ENCODE assay signal across 23 cellular contexts in genomic region chr17:27343294-27343693, GRCh38. TPM values are rescaled to one million over a fixed set of nuclear protein-coding genes. Genes with fewer than 3 reads are reported as not detected.
DNase-seq lines count a peak whose midpoint lies in the region; ATAC-seq, FAIRE-seq and TF ChIP-seq lines count a peak whose summit lies in the region.
"Had no signal": no experiment of that assay in that cellular context is flagged by ENCODE, and none has a peak within 500 bp of the region (broad histone marks: within the 10 kb centered on the region; RNA-seq: fewer than 3 reads in every experiment).

No MANE protein-coding gene starts in this region.

- H4K8ac ChIP-seq in H1 (ENCODE audit: extremely low read depth, insufficient read depth, low read length): no peak overlapping the region
- H4K8ac ChIP-seq in neuronal stem cell (ENCODE audit: low read depth, low read length): no peak overlapping the region

- H2BK5ac ChIP-seq in H1 (ENCODE audit: low read depth, low read length): no peak overlapping the region; the same call in 1 of the 2 replicates
- no peak overlapping the region for H2BK5ac ChIP-seq in neuronal stem cell (ENCODE audit: low read length)

- no peak overlapping the region for H3K14ac ChIP-seq in H1 (ENCODE audit: insufficient read length)
- H3K14ac ChIP-seq in neuronal stem cell (ENCODE audit: low read length): no peak overlapping the region

- H3K9me2 ChIP-seq in OCI-LY1 (ENCODE audit: low read depth, low read length): no peaks in the 10 kb centered on the region

- BruUV-seq in A673 (replicated peaks; lab: Mats Ljungman, UMichigan): no TSS peak

- DNase-seq in A673 (ENCODE audit: low spot score) (peak; percentile 77), H1 (ENCODE audit: low read depth in 1 of 2, low spot score in 2 of 2) (no peak), neuronal stem cell (ENCODE audit: low spot score) (no peak), germinal center (ENCODE audit: low spot score) (no peak), GDM1 (lab: John Stamatoyannopoulos, UW) (no peak), cortex of kidney (lab: John Stamatoyannopoulos, UW) (no peak)
- DNase-seq in activated T-cell treated with anti-CD3 and anti-CD28 coated beads, Interleukin-2, amount 50 U/mL, for 72 hours: no peak
- DNase-seq: 8988T, AML-193, GF-D8, MG63, NCI-H1417 treated with DMSO at 0.1 percent for 48 hours, NCI-H187 treated with DMSO at 0.1 percent for 48 hours, NCI-H2107, NCI-H524 treated with DMSO at 0.1 percent for 48 hours, NCI-H82, Peyer's patch, SJCRH30 had no signal

- H4K20me1 ChIP-seq in OCI-LY1 (ENCODE audit: insufficient read depth, low read length): no peaks in the 10 kb centered on the region
- no peaks in the 10 kb centered on the region for H4K20me1 ChIP-seq in H1 (replicated peaks in 1 of 2; ENCODE audit: control insufficient read depth in 1 of 2, insufficient read depth in 2 of 2, low read length in 2 of 2)

- peak overlapping the region; percentile 19; the same call in 1 of the 2 replicates for H2BK15ac ChIP-seq in H1 (ENCODE audit: low read length)
- no peak overlapping the region for H2BK15ac ChIP-seq in neuronal stem cell (ENCODE audit: low read length)

- peaks cover 14% of the 10 kb centered on the region for H3K4me1 Mint-ChIP-seq in activated T-cell treated with anti-CD3 and anti-CD28 coated beads, Interleukin-2, amount 50 U/mL, for 72 hours (ENCODE audit: low read depth)

- peak overlapping the region; percentile 35 for H3K27ac ChIP-seq in A673 (ENCODE audit: low read depth, low read length, poor library complexity, severe bottlenecking)
- H3K27ac ChIP-seq in OCI-LY1 (ENCODE audit: low read depth, low read length, poor library complexity, severe bottlenecking): peak overlapping the region; percentile 96
- no peak overlapping the region for H3K27ac ChIP-seq in H1 (ENCODE audit: low read depth, low read length)
- H3K27ac ChIP-seq in neuronal stem cell (replicated peaks; ENCODE audit: low read length): no peak overlapping the region
- H3K27ac ChIP-seq: HL-60, SJCRH30 had no signal

- no peaks in the 10 kb centered on the region; the same call in 1 of the 2 replicates for H3K79me1 ChIP-seq in H1 (ENCODE audit: low read depth, low read length)
- H3K79me1 ChIP-seq in neuronal stem cell (ENCODE audit: low read depth, low read length): no peaks in the 10 kb centered on the region

- no peaks in the 10 kb centered on the region for H3K79me2 ChIP-seq in OCI-LY1 (ENCODE audit: insufficient read depth, low read length)
- H3K79me2 ChIP-seq in H1 (ENCODE audit: control insufficient read depth in 1 of 2, insufficient read depth in 2 of 2, low read length in 2 of 2): no peaks in the 10 kb centered on the region

- 85% methylated on average over 3 of the region's 3 CpGs; no CpG with 5 or more reads in 1 of the 2 experiments for WGBS in H1 (ENCODE audit: extremely low coverage in 1 of 2, insufficient coverage in 1 of 2, insufficient read length in 1 of 2, insufficient replicate concordance in 2 of 2, low coverage in 1 of 2, low lambda C conversion rate in 2 of 2, missing lambda C conversion rate in 1 of 2), 2 experiments
- WGBS in neuronal stem cell (ENCODE audit: extremely low coverage in 2 of 2, insufficient read length in 2 of 2, insufficient replicate concordance in 1 of 2), 2 donors: no CpG with 5 or more reads among the region's 3 CpGs

- no peak overlapping the region for H3K4me2 ChIP-seq in OCI-LY1 (ENCODE audit: low read length)
- no peak overlapping the region; a peak in 1 of 4 replicates for H3K4me2 ChIP-seq in H1 (ENCODE audit: insufficient read depth in 1 of 2, low read depth in 2 of 2, low read length in 2 of 2)
- H3K4me2 ChIP-seq in neuronal stem cell (ENCODE audit: insufficient read depth, low read length, poor library complexity, severe bottlenecking): no peak overlapping the region

- ATAC-seq in activated T-cell treated with anti-CD3 and anti-CD28 coated beads, Interleukin-2, amount 50 U/mL, for 72 hours (replicated peaks in 1 of 2): no peak
- ATAC-seq: HepG2, K562 had no signal

- no peak overlapping the region for H2AK5ac ChIP-seq in H1 (ENCODE audit: low read depth, low read length)
- H2AK5ac ChIP-seq in neuronal stem cell (ENCODE audit: low read depth, low read length): peak overlapping the region; percentile 30

- 0 out of 2 replicates have a peak, but pooled peaks cover 3% of the 10 kb centered on the region for H3K23me2 ChIP-seq in H1 (ENCODE audit: low read depth, low read length)

- no peak overlapping the region for H3K4me3 Mint-ChIP-seq in activated T-cell treated with anti-CD3 and anti-CD28 coated beads, Interleukin-2, amount 50 U/mL, for 72 hours
- H3K4me3 Mint-ChIP-seq: CD14-positive monocyte had no signal

- CTCF ChIA-PET in A673 (lab: Charles Lee): interaction anchor here (0.9 kb wide), 1 partner anchor 11 kb away, joined by 3 read pairs; no protein-coding TSS in a partner anchor
- CTCF ChIA-PET in H1 (lab: Charles Lee; ENCODE audit: partially characterized antibody): interaction anchor here (0.8 to 3.3 kb wide), 5 partner anchors 11 to 189 kb away, joined by 3 to 17 read pairs (median 6); no protein-coding TSS in a partner anchor

- H2BK12ac ChIP-seq in H1 (ENCODE audit: low read depth, low read length) (no peak overlapping the region; the same call in 1 of the 2 replicates), neuronal stem cell (ENCODE audit: low read length) (no peak overlapping the region)

- no peak overlapping the region for H2BK20ac ChIP-seq in H1 (ENCODE audit: low read length)

- H2BK120ac ChIP-seq in H1 (replicated peaks; ENCODE audit: low read depth, low read length): no peak overlapping the region
- no peak overlapping the region for H2BK120ac ChIP-seq in neuronal stem cell (ENCODE audit: low read depth, low read length)

- TF ChIP-seq CTCF in A673 (conservative IDR thresholded peaks at IDR 0.05; ENCODE audit: low read depth, low read length): no peak
- no peak for TF ChIP-seq CTCF in OCI-LY1 (IDR thresholded peaks at IDR 0.05; ENCODE audit: low read length)
- TF ChIP-seq CTCF in H1 (IDR thresholded peaks at IDR 0.05; ENCODE audit: control extremely low read depth in 1 of 3, insufficient read depth in 1 of 3, low read depth in 1 of 3, low read length in 3 of 3): no peak

- H3K56ac ChIP-seq in H1 (replicated peaks; ENCODE audit: insufficient read length, low read depth, low read length): no peak overlapping the region

- no peaks in the 10 kb centered on the region for H3K27me3 ChIP-seq in A673 (replicated peaks; ENCODE audit: insufficient read depth, low read depth, low read length, poor library complexity)
- H3K27me3 ChIP-seq in OCI-LY1 (ENCODE audit: insufficient read depth, low read length): no peaks in the 10 kb centered on the region
- H3K27me3 ChIP-seq in H1 (replicated peaks in 1 of 4; ENCODE audit: control insufficient read depth in 3 of 4, extremely low read depth in 1 of 4, insufficient read depth in 3 of 4, low read length in 3 of 4): no peaks in the 10 kb centered on the region
- no peaks in the 10 kb centered on the region for H3K27me3 ChIP-seq in neuronal stem cell (ENCODE audit: control insufficient read depth in 3 of 3, insufficient read depth in 3 of 3, low read depth in 1 of 3, low read length in 3 of 3)
- H3K27me3 ChIP-seq: MG63, Peyer's patch, SJCRH30 had no signal

- H3K23ac ChIP-seq in H1 (ENCODE audit: insufficient read length): no peak overlapping the region
- H3K23ac ChIP-seq in neuronal stem cell (ENCODE audit: low read depth, low read length, poor library complexity): peak overlapping the region; percentile 34

- H3K18ac ChIP-seq in H1 (ENCODE audit: extremely low read depth, low read length) (peak overlapping the region; percentile 22; the same call in 1 of the 2 replicates), neuronal stem cell (ENCODE audit: low read length) (peak overlapping the region; percentile 7)

- no peaks in the 10 kb centered on the region for H3K9me3 Mint-ChIP-seq in activated T-cell treated with anti-CD3 and anti-CD28 coated beads, Interleukin-2, amount 50 U/mL, for 72 hours
- H3K9me3 Mint-ChIP-seq: CD14-positive monocyte had no signal

- H3K4me1 ChIP-seq in A673 (ENCODE audit: insufficient read depth, low read length, poor library complexity, severe bottlenecking): peaks cover 31% of the 10 kb centered on the region
- peaks cover 97% of the 10 kb centered on the region for H3K4me1 ChIP-seq in OCI-LY1 (ENCODE audit: insufficient read depth, low read length, severe bottlenecking)
- H3K4me1 ChIP-seq in H1 (replicated peaks in 1 of 4; ENCODE audit: control insufficient read depth in 3 of 4, insufficient read depth in 4 of 4, low read length in 3 of 4): peaks cover 8 to 27% (median 15%) of the 10 kb centered on the region in 4 experiments
- H3K4me1 ChIP-seq in neuronal stem cell (ENCODE audit: control insufficient read depth in 2 of 2, insufficient read depth in 1 of 2, low read depth in 1 of 2, low read length in 2 of 2): peaks cover 5 to 9% of the 10 kb centered on the region in 2 donors
- H3K4me1 ChIP-seq: Peyer's patch, SJCRH30 had no signal

- H3K36me3 ChIP-seq in A673 (ENCODE audit: insufficient read depth, low read length, poor library complexity, severe bottlenecking) (no peaks in the 10 kb centered on the region), OCI-LY1 (ENCODE audit: insufficient read depth, low read length) (no peaks in the 10 kb centered on the region), H1 (ENCODE audit: control insufficient read depth in 2 of 4, insufficient read depth in 4 of 4, low read length in 3 of 4) (no peaks in the 10 kb centered on the region), neuronal stem cell (replicated peaks in 1 of 2; ENCODE audit: control insufficient read depth in 2 of 2, insufficient read depth in 2 of 2, low read length in 2 of 2) (no peaks in the 10 kb centered on the region)
- H3K36me3 ChIP-seq: MG63, Peyer's patch, SJCRH30 had no signal

- no peak for TF ChIP-seq EP300 in H1 (IDR thresholded peaks at IDR 0.05; ENCODE audit: borderline replicate concordance in 1 of 2, low read depth in 2 of 2, low read length in 2 of 2)

- H3K9ac ChIP-seq in OCI-LY1 (ENCODE audit: low read length): no peak overlapping the region
- no peak overlapping the region; a peak in 1 of 7 replicates for H3K9ac ChIP-seq in H1 (replicated peaks in 1 of 4; ENCODE audit: extremely low read depth in 1 of 4, low read depth in 3 of 4, low read length in 3 of 4)
- H3K9ac ChIP-seq in neuronal stem cell (ENCODE audit: low read depth, low read length, poor library complexity): no peak overlapping the region

- H3K9me3 ChIP-seq in A673 (ENCODE audit: low read depth, low read length, poor library complexity, severe bottlenecking): no peaks in the 10 kb centered on the region
- no peaks in the 10 kb centered on the region for H3K9me3 ChIP-seq in OCI-LY1 (ENCODE audit: low read length)
- H3K9me3 ChIP-seq in H1 (ENCODE audit: insufficient read depth in 2 of 2, low read depth in 1 of 2, low read length in 1 of 2): no peaks in the 10 kb centered on the region
- peaks cover 0 to 4% of the 10 kb centered on the region in 2 donors for H3K9me3 ChIP-seq in neuronal stem cell (replicated peaks in 1 of 2; ENCODE audit: control insufficient read depth in 2 of 2, insufficient read depth in 1 of 2, low read depth in 1 of 2, low read length in 2 of 2)
- H3K9me3 ChIP-seq: Peyer's patch, SJCRH30 had no signal

- peaks cover 15% of the 10 kb centered on the region for H3K27me3 Mint-ChIP-seq in activated T-cell treated with anti-CD3 and anti-CD28 coated beads, Interleukin-2, amount 50 U/mL, for 72 hours (ENCODE audit: low read depth)

- no peaks in the 10 kb centered on the region for H3K36me3 Mint-ChIP-seq in activated T-cell treated with anti-CD3 and anti-CD28 coated beads, Interleukin-2, amount 50 U/mL, for 72 hours (ENCODE audit: insufficient read depth in 2 of 2)

- no peak overlapping the region for H3K4me3 ChIP-seq in A673 (ENCODE audit: low read depth, low read length, poor library complexity, severe bottlenecking)
- no peak overlapping the region for H3K4me3 ChIP-seq in OCI-LY1 (ENCODE audit: low read depth, low read length, poor library complexity, severe bottlenecking)
- no peak overlapping the region for H3K4me3 ChIP-seq in H1 (ENCODE audit: extremely low read depth in 1 of 4, insufficient read depth in 2 of 4, low read depth in 3 of 4, low read length in 4 of 4)
- no peak overlapping the region for H3K4me3 ChIP-seq in neuronal stem cell (ENCODE audit: low read length in 2 of 2)
- H3K4me3 ChIP-seq: K562, MG63, Peyer's patch, SJCRH30 had no signal

- H4K5ac ChIP-seq in H1 (ENCODE audit: insufficient read length, low read depth, low read length): no peak overlapping the region

- FAIRE-seq in H1 (lab: Jason Lieb, UNC): no peak
- FAIRE-seq: HepG2, K562 had no signal

- H3F3A ChIP-seq in OCI-LY1 (ENCODE audit: insufficient read depth, low read length): peaks cover 8% of the 10 kb centered on the region

- no peak for TF ChIP-seq POLR2A in H1 (IDR thresholded peaks at IDR 0.05; ENCODE audit: control extremely low read depth in 1 of 2, low read depth in 2 of 2, low read length in 2 of 2)

- peak overlapping the region; percentile 40 for H4K91ac ChIP-seq in H1 (replicated peaks; ENCODE audit: insufficient read length, low read length)
- no peak overlapping the region for H4K91ac ChIP-seq in neuronal stem cell (ENCODE audit: low read depth, low read length, poor library complexity)

- no peak overlapping the region for H3K4ac ChIP-seq in H1 (replicated peaks; ENCODE audit: insufficient read length, low read depth, low read length)
- H3K4ac ChIP-seq in neuronal stem cell (ENCODE audit: low read length): no peak overlapping the region

- no peak overlapping the region for H3K27ac Mint-ChIP-seq in activated T-cell treated with anti-CD3 and anti-CD28 coated beads, Interleukin-2, amount 50 U/mL, for 72 hours

- intact Hi-C loops in A673 (cut with micrococcal nuclease; ENCODE audit: unreplicated experiment): loop anchor here (5.0 kb wide), 1 partner anchor 264 kb away; no protein-coding TSS in a partner anchor

- POLR2A ChIA-PET in A673 (lab: Charles Lee; ENCODE audit: low non-redundant PET) (no interaction called here), H1 (lab: Charles Lee; ENCODE audit: partially characterized antibody) (interaction anchor here (2.2 to 7.8 kb wide), 3 partner anchors 10 to 50 kb away, joined by 6 to 63 read pairs (median 6); partner anchors contain the start of gene WSB1)

- no peak for TF ChIP-seq RAD21 in H1 (IDR thresholded peaks at IDR 0.05 in 1 of 2, conservative IDR thresholded peaks at IDR 0.05 in 1 of 2; ENCODE audit: low read depth in 2 of 2, low read length in 2 of 2)

- no peak overlapping the region for H2AFZ ChIP-seq in OCI-LY1 (ENCODE audit: low read length)
- H2AFZ ChIP-seq in H1 (ENCODE audit: low read length): no peak overlapping the region
- H2AFZ ChIP-seq in neuronal stem cell (ENCODE audit: low read length): no peak overlapping the region

RNA-seq across cellular contexts. Expression of gene WSB1, which starts 49.4 kb away (rescaled TPM):
- 114 and 120 TPM in 2 replicates for total RNA-seq in A673 (2021)
- 101 and 113 TPM in 2 replicates for total RNA-seq in H1 (2021; fragmentation: NEBNext Ultra II Directional; extraction: Animal tissue kit (Norgen Biotek cat#: 25700))
- polyA plus RNA-seq in H1 (2011; rRNA removed): 140 and 261 TPM in 2 replicates
- polyA plus RNA-seq in H1 (2011; cell fraction: cytosol; rRNA removed): 182 TPM
- polyA plus RNA-seq in H1 (2011; cell fraction: nucleus; rRNA removed): 463 TPM
- 96.0 to 127 TPM (median 113 TPM) in 4 replicates for polyA plus RNA-seq in H1 (2012, experiment 1 of 2)
- polyA plus RNA-seq in H1 (2012, experiment 2 of 2): 29.4 TPM
- 74.6 TPM for polyA plus RNA-seq in H1 (2013, experiment 1 of 2)
- 66.1 TPM for polyA plus RNA-seq in H1 (2013, experiment 2 of 2)
- 59.7 and 102 TPM in 2 replicates for polyA minus RNA-seq in H1 (2011; rRNA and poly(A)+ RNA removed)
- polyA minus RNA-seq in H1 (2011; cell fraction: cytosol; rRNA and poly(A)+ RNA removed): 76.1 TPM
- 120 TPM for polyA minus RNA-seq in H1 (2011; cell fraction: nucleus; rRNA and poly(A)+ RNA removed)
- polyA plus RNA-seq in neuronal stem cell (2013, experiment 1 of 2): 142 TPM
- polyA plus RNA-seq in neuronal stem cell (2013, experiment 2 of 2): 142 TPM
- 100 to 1,000 TPM; 104 to 126 TPM for total RNA-seq in activated T-cell treated with anti-CD3 and anti-CD28 coated beads, Interleukin-2, amount 50 U/mL, for 72 hours

Comparison
In these comparisons a context has a peak if more than half of its experiments do, and no peak if none do; other contexts are left out.
1. H3K27ac ChIP-seq: peak in A673 (single experiment) and OCI-LY1 (single experiment); none in H1 (single experiment) and neuronal stem cell (single experiment).